Comparison of ENCODE assay signal across 8 cellular contexts in genomic region chr14:100305446-100306255, GRCh38. TPM values are rescaled to one million over a fixed set of nuclear protein-coding genes. Genes with fewer than 3 reads are reported as not detected.
DNase-seq lines count a peak whose midpoint lies in the region; ATAC-seq, FAIRE-seq and TF ChIP-seq lines count a peak whose summit lies in the region.

No MANE protein-coding gene starts in this region.

- no peak overlapping the region for H3K27ac Mint-ChIP-seq in activated CD4-positive, alpha-beta memory T cell treated with anti-CD3 and anti-CD28 coated beads, Interleukin-2, amount 10 ng/mL, durations not matched to agents 7 days and 5 days
- no peak overlapping the region for H3K27ac Mint-ChIP-seq in endothelial cell (ENCODE audit: unreplicated experiment)
- peak overlapping the region in 5 of 10 donors; percentile 43 to 92 (median 87) for H3K27ac Mint-ChIP-seq in naive thymus-derived CD8-positive, alpha-beta T cell

- TF ChIP-seq CTCF in endothelial cell (IDR thresholded peaks at IDR 0.05; ENCODE audit: unreplicated experiment) = no peak
- no peak for TF ChIP-seq CTCF in tibial nerve (IDR thresholded peaks at IDR 0.05)

- no peaks in the 10 kb centered on the region for H3K9me3 Mint-ChIP-seq in activated CD4-positive, alpha-beta memory T cell treated with anti-CD3 and anti-CD28 coated beads, Interleukin-2, amount 10 ng/mL, durations not matched to agents 7 days and 5 days
- H3K9me3 Mint-ChIP-seq in endothelial cell (ENCODE audit: unreplicated experiment) = no peaks in the 10 kb centered on the region
- H3K9me3 Mint-ChIP-seq in naive thymus-derived CD8-positive, alpha-beta T cell = no peaks in the 10 kb centered on the region

- POLR2A ChIA-PET in activated CD4-positive, alpha-beta memory T cell treated with anti-CD3 and anti-CD28 coated beads, Interleukin-2, amount 10 ng/mL, durations not matched to agents 7 days and 5 days (lab: Charles Lee) = interaction anchor here (1.3 kb wide), 1 partner anchor 8 kb away, joined by 3 read pairs; no protein-coding TSS in a partner anchor
- POLR2A ChIA-PET in naive thymus-derived CD8-positive, alpha-beta T cell (lab: Charles Lee) = interaction anchor here (0.5 to 1.2 kb wide), 3 partner anchors 8 to 1055 kb away, joined by 3 read pairs; no protein-coding TSS in a partner anchor

- peak; percentile 5 for ATAC-seq in HG03159 (IDR thresholded peaks at IDR 0.05; ENCODE audit: unreplicated experiment)
- ATAC-seq in naive thymus-derived CD8-positive, alpha-beta T cell = peak; percentile 26 to 32

- peaks cover 23% of the 10 kb centered on the region for H3K27me3 Mint-ChIP-seq in activated CD4-positive, alpha-beta memory T cell treated with anti-CD3 and anti-CD28 coated beads, Interleukin-2, amount 10 ng/mL, durations not matched to agents 7 days and 5 days
- H3K27me3 Mint-ChIP-seq in endothelial cell (ENCODE audit: unreplicated experiment) = peaks cover 7% of the 10 kb centered on the region
- no peaks in the 10 kb centered on the region for H3K27me3 Mint-ChIP-seq in naive thymus-derived CD8-positive, alpha-beta T cell

- H3K9me3 ChIP-seq in tibial nerve = no peaks in the 10 kb centered on the region

- H3K4me1 Mint-ChIP-seq in activated CD4-positive, alpha-beta memory T cell treated with anti-CD3 and anti-CD28 coated beads, Interleukin-2, amount 10 ng/mL, durations not matched to agents 7 days and 5 days = peaks cover 12% of the 10 kb centered on the region
- H3K4me1 Mint-ChIP-seq in endothelial cell (ENCODE audit: unreplicated experiment) = peaks cover 36% of the 10 kb centered on the region
- peaks cover 12 to 50% (median 16%) of the 10 kb centered on the region in 4 donors for H3K4me1 Mint-ChIP-seq in naive thymus-derived CD8-positive, alpha-beta T cell

- H3K4me3 Mint-ChIP-seq in activated CD4-positive, alpha-beta memory T cell treated with anti-CD3 and anti-CD28 coated beads, Interleukin-2, amount 10 ng/mL, durations not matched to agents 7 days and 5 days = peak overlapping the region; percentile 65
- peak overlapping the region; percentile 96 for H3K4me3 Mint-ChIP-seq in endothelial cell (ENCODE audit: unreplicated experiment)
- H3K4me3 Mint-ChIP-seq in naive thymus-derived CD8-positive, alpha-beta T cell = peak overlapping the region; percentile 79 to 92 (median 87)

- H3K36me3 Mint-ChIP-seq in activated CD4-positive, alpha-beta memory T cell treated with anti-CD3 and anti-CD28 coated beads, Interleukin-2, amount 10 ng/mL, durations not matched to agents 7 days and 5 days (ENCODE audit: low read depth) = no peaks in the 10 kb centered on the region
- peaks cover 6% of the 10 kb centered on the region for H3K36me3 Mint-ChIP-seq in endothelial cell (ENCODE audit: low read depth, unreplicated experiment)
- H3K36me3 Mint-ChIP-seq in naive thymus-derived CD8-positive, alpha-beta T cell = no peaks in the 10 kb centered on the region

- H3K36me3 ChIP-seq in tibial nerve = no peaks in the 10 kb centered on the region

- no peaks in the 10 kb centered on the region for H3K27me3 ChIP-seq in tibial nerve

- no peak for TF ChIP-seq POLR2A in tibial nerve (IDR thresholded peaks at IDR 0.05)

- CTCF ChIA-PET in activated CD4-positive, alpha-beta memory T cell treated with anti-CD3 and anti-CD28 coated beads, Interleukin-2, amount 10 ng/mL, durations not matched to agents 7 days and 5 days (lab: Charles Lee) = interaction anchor here (1.2 kb wide), 1 partner anchor 20 kb away, joined by 3 read pairs; no protein-coding TSS in a partner anchor

- H3K4me3 ChIP-seq in tibial nerve = peak overlapping the region; percentile 65 to 81 (median 80)

- no peak for TF ChIP-seq EP300 in tibial nerve (IDR thresholded peaks at IDR 0.05)

- WGBS in tibial nerve, 2 donors = 0 to 1% methylated on average over 50 to 55 of the region's 80 CpGs

- peaks cover 0 to 55% (median 24%) of the 10 kb centered on the region in 4 donors for H3K4me1 ChIP-seq in tibial nerve

- peak overlapping the region; percentile 76 to 97 (median 92) for H3K27ac ChIP-seq in tibial nerve

- DNase-seq in EH (ENCODE audit: low read depth) (peak; percentile 24), endothelial cell (ENCODE audit: low spot score) (peak; percentile 31), tibial nerve (ENCODE audit: low spot score in 2 of 2) (no peak), GM19239 (ENCODE audit: insufficient read length, low spot score) (no peak), DMS153 treated with DMSO at 0.1 percent for 48 hours (lab: John Stamatoyannopoulos, UW; ENCODE audit: unreplicated experiment) (no peak)
- DNase-seq in activated CD4-positive, alpha-beta memory T cell treated with anti-CD3 and anti-CD28 coated beads, Interleukin-2, amount 10 ng/mL, durations not matched to agents 7 days and 5 days = peak; percentile 25
- DNase-seq in naive thymus-derived CD8-positive, alpha-beta T cell = peak in 9 of 10 donors; percentile 25 to 75 (median 44)

- FAIRE-seq in GM19239 (lab: Jason Lieb, UNC) = no peak

RNA-seq across cellular contexts. Expression of gene SLC25A29, which starts 0.6 kb away (rescaled TPM):
- total RNA-seq in activated CD4-positive, alpha-beta memory T cell treated with anti-CD3 and anti-CD28 coated beads, Interleukin-2, amount 10 ng/mL, durations not matched to agents 7 days and 5 days = 1 to 10 TPM; 8.2 to 8.9 TPM
- total RNA-seq in endothelial cell (ENCODE audit: unreplicated experiment) = 165 TPM
- 10 to 100 TPM; 16.1 to 18.5 TPM for total RNA-seq in naive thymus-derived CD8-positive, alpha-beta T cell
- polyA plus RNA-seq in naive thymus-derived CD8-positive, alpha-beta T cell = 1 to 10 TPM; 2.7 to 8.8 (median 4.1) TPM
- total RNA-seq in tibial nerve = 100 to 1,000 TPM in 3 of 4 donors, 10 to 100 TPM in 1; 92.2 to 276 (median 173) TPM

RNA-seq across cellular contexts. Expression of gene SLC25A47, which starts 17.5 kb away (rescaled TPM):
- total RNA-seq in activated CD4-positive, alpha-beta memory T cell treated with anti-CD3 and anti-CD28 coated beads, Interleukin-2, amount 10 ng/mL, durations not matched to agents 7 days and 5 days = not detected
- not detected for total RNA-seq in endothelial cell (ENCODE audit: unreplicated experiment)
- not detected for total RNA-seq in naive thymus-derived CD8-positive, alpha-beta T cell
- polyA plus RNA-seq in naive thymus-derived CD8-positive, alpha-beta T cell = not detected
- total RNA-seq in tibial nerve = 1 to 10 TPM in 1 of 4 donors, not detected in 3; 2.5 TPM

Comparison
In these comparisons a context has a peak if more than half of its experiments do, and no peak if none do; other contexts are left out.
1. DNase-seq: peak in EH (single experiment), activated CD4-positive, alpha-beta memory T cell treated with anti-CD3 and anti-CD28 coated beads, Interleukin-2, amount 10 ng/mL, durations not matched to agents 7 days and 5 days (single experiment), endothelial cell (single experiment) and naive thymus-derived CD8-positive, alpha-beta T cell (9 of 10); none in tibial nerve (0 of 2), GM19239 (single experiment) and DMS153 treated with DMSO at 0.1 percent for 48 hours (single experiment).
2. Peak in every context shown above with its lines, with median percentiles within 50 percentile points of each other: H3K4me3 Mint-ChIP-seq.